In the genomic region with DNA sequence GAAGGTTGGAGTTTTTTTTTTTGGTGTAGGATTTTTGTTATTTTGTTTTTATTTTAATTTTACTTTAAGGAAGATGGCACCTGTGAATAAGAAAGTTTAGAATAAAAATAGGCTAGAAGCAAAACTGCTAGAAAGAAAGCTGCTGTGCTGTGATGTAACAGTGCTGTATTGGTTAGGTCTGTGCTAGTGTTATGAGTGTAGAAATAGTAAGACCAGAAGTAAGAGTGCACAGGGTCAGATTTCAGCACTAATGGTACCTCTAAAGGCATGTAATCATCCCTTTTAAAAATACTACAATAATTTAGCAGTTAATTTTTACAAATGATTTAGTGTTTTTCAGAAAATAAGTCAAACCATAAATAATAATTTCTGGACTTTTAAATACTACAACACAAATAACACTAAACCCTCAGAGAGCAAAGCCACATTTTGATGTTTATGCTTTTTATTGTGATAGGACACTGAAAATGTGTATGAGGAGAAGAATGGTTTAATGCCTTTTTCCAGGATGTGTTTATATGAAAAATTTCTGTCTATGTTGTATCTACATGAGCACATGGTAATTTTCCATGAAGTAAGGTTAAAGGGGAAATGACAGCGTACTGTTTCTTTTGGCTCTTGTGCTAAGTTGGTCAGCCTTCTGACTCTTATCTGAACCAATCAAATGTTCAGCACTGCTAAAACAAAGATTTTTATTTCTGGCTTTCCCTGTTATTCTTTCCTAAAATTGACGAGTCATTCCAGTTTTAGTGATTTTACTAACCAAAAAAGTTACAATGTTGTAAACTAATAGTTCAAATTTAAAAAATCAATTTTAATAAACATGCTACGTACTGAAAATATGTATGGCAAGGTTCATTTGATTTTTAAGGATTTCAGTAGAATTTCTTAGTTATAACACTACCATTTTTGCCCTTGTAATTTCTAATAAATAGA, we compare ENCODE assay signal across 8 cellular contexts.
DNase-seq lines count a peak whose midpoint lies in the region; ATAC-seq and TF ChIP-seq lines count a peak whose summit lies in the region.

No MANE protein-coding gene starts in this region.

- H3K9me3 Mint-ChIP-seq in mesothelial cell of epicardium = peaks cover 6% of the 10 kb centered on the region
- no peaks in the 10 kb centered on the region for H3K9me3 Mint-ChIP-seq in activated naive CD8-positive, alpha-beta T cell treated with anti-CD3 and anti-CD28 coated beads for 36 hours
- H3K9me3 Mint-ChIP-seq in activated naive CD8-positive, alpha-beta T cell treated with anti-CD3 and anti-CD28 coated beads, Interleukin-2, amount 50 U/mL, for 24 hours = no peaks in the 10 kb centered on the region

- no peaks in the 10 kb centered on the region for H3K9me3 ChIP-seq in RWPE2 (ENCODE audit: severe bottlenecking)

- H3K4me1 Mint-ChIP-seq in mesothelial cell of epicardium = peaks cover 47% of the 10 kb centered on the region
- peaks cover 22% of the 10 kb centered on the region for H3K4me1 Mint-ChIP-seq in activated naive CD8-positive, alpha-beta T cell treated with anti-CD3 and anti-CD28 coated beads for 36 hours
- peaks cover 19% of the 10 kb centered on the region for H3K4me1 Mint-ChIP-seq in activated naive CD8-positive, alpha-beta T cell treated with anti-CD3 and anti-CD28 coated beads, Interleukin-2, amount 50 U/mL, for 24 hours

- TF ChIP-seq CTCF in RWPE2 (IDR thresholded peaks at IDR 0.05; ENCODE audit: poor library complexity, severe bottlenecking) (no peak), mesothelial cell of epicardium (IDR thresholded peaks at IDR 0.05; ENCODE audit: unreplicated experiment) (no peak)

- DNase-seq in RWPE2 (ENCODE audit: low spot score) = no peak
- DNase-seq in mesothelial cell of epicardium (ENCODE audit: low spot score in 2 of 2, unreplicated experiment in 2 of 2) = no peak
- no peak for DNase-seq in activated naive CD8-positive, alpha-beta T cell treated with anti-CD3 and anti-CD28 coated beads for 36 hours
- DNase-seq in SKM-1 (lab: John Stamatoyannopoulos, UW; ENCODE audit: unreplicated experiment) = no peak
- no peak for DNase-seq in activated naive CD8-positive, alpha-beta T cell treated with anti-CD3 and anti-CD28 coated beads, Interleukin-2, amount 50 U/mL, for 24 hours
- no peak for DNase-seq in left colon

- H3K27ac ChIP-seq in RWPE2 (ENCODE audit: poor library complexity, severe bottlenecking) = no peak overlapping the region

- ATAC-seq in GM18858 (IDR thresholded peaks at IDR 0.05; ENCODE audit: unreplicated experiment) = peak; percentile 96
- peak; percentile 92 for ATAC-seq in HG02623 (IDR thresholded peaks at IDR 0.05; ENCODE audit: unreplicated experiment)
- ATAC-seq in RWPE2 (ENCODE audit: low read depth) = peak; percentile 43; the same call in 2 of the 3 replicates
- no peak for ATAC-seq in activated naive CD8-positive, alpha-beta T cell treated with anti-CD3 and anti-CD28 coated beads, Interleukin-2, amount 50 U/mL, for 24 hours
- ATAC-seq in left colon = no peak

- H3K4me3 ChIP-seq in RWPE2 (ENCODE audit: severe bottlenecking) = no peak overlapping the region

- H3K27ac Mint-ChIP-seq in mesothelial cell of epicardium = peak overlapping the region; percentile 65
- no peak overlapping the region for H3K27ac Mint-ChIP-seq in activated naive CD8-positive, alpha-beta T cell treated with anti-CD3 and anti-CD28 coated beads for 36 hours
- H3K27ac Mint-ChIP-seq in activated naive CD8-positive, alpha-beta T cell treated with anti-CD3 and anti-CD28 coated beads, Interleukin-2, amount 50 U/mL, for 24 hours = no peak overlapping the region

- no peaks in the 10 kb centered on the region for H3K27me3 Mint-ChIP-seq in mesothelial cell of epicardium (ENCODE audit: low read depth)
- H3K27me3 Mint-ChIP-seq in activated naive CD8-positive, alpha-beta T cell treated with anti-CD3 and anti-CD28 coated beads for 36 hours = no peaks in the 10 kb centered on the region
- no peaks in the 10 kb centered on the region for H3K27me3 Mint-ChIP-seq in activated naive CD8-positive, alpha-beta T cell treated with anti-CD3 and anti-CD28 coated beads, Interleukin-2, amount 50 U/mL, for 24 hours

- no peak overlapping the region for H3K4me3 Mint-ChIP-seq in mesothelial cell of epicardium
- no peak overlapping the region for H3K4me3 Mint-ChIP-seq in activated naive CD8-positive, alpha-beta T cell treated with anti-CD3 and anti-CD28 coated beads for 36 hours
- H3K4me3 Mint-ChIP-seq in activated naive CD8-positive, alpha-beta T cell treated with anti-CD3 and anti-CD28 coated beads, Interleukin-2, amount 50 U/mL, for 24 hours = no peak overlapping the region

- H3K36me3 ChIP-seq in RWPE2 (ENCODE audit: low read depth) = no peaks in the 10 kb centered on the region

- peaks cover 9% of the 10 kb centered on the region for H3K36me3 Mint-ChIP-seq in mesothelial cell of epicardium
- peaks cover 13% of the 10 kb centered on the region for H3K36me3 Mint-ChIP-seq in activated naive CD8-positive, alpha-beta T cell treated with anti-CD3 and anti-CD28 coated beads for 36 hours
- H3K36me3 Mint-ChIP-seq in activated naive CD8-positive, alpha-beta T cell treated with anti-CD3 and anti-CD28 coated beads, Interleukin-2, amount 50 U/mL, for 24 hours (ENCODE audit: low read depth) = peaks cover 17% of the 10 kb centered on the region

- H3K27me3 ChIP-seq in RWPE2 (ENCODE audit: insufficient read depth, poor library complexity, severe bottlenecking) = no peaks in the 10 kb centered on the region

- H3K4me1 ChIP-seq in RWPE2 (ENCODE audit: insufficient read depth, poor library complexity, severe bottlenecking) = peaks cover 26% of the 10 kb centered on the region

- intact Hi-C loops in left colon (cut with DNase I, micrococcal nuclease) = no loop called here

Comparison
In these comparisons a context has a peak if more than half of its experiments do, and no peak if none do; other contexts are left out.
1. ATAC-seq: peak in GM18858 (single experiment), HG02623 (single experiment) and RWPE2 (single experiment); none in activated naive CD8-positive, alpha-beta T cell treated with anti-CD3 and anti-CD28 coated beads, Interleukin-2, amount 50 U/mL, for 24 hours (single experiment) and left colon (single experiment).